In the genomic region with DNA sequence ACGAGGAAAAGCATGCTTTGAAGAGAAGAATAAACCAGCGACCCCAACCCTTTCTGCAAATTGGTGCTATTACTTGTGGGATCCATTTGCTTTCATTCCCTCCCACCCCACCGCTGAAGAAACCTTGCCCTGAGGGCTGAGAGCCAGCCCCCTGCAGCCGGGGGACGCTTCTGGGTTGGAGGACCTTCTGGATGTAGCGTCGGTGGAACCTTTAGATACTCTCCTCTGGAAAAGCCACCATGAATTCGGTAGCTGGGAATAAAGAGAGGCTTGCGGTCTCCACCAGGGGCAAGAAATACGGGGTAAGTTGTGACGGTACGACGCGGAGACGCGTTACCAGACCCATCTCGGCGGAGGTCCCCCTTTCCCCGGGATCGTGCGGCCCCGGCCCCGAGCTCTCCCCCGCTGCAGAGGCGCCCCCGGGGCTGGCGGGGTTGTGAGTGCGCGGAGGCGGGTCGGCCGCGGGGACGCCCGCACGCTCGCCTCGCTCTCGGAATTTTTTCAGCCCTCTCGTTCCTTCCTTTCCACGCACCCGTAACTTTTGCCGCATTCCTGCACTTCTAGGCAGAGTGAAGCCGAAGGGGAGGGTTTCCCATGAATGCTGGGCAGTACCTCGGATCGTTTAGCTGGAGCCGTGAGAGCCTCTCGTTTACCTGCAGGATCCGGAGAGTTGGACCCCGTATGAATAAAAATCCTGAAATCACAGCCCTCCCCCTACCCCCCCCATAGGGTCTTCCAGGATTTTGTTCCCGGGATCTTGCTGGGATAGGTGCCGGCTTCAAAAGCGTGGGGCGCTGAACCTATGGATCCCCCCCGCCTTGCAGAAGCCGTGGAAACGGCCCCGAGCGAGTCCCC, we compare ENCODE assay signal across 8 cellular contexts. TPM values are rescaled to one million over a fixed set of nuclear protein-coding genes. Genes with fewer than 3 reads are reported as not detected.
DNase-seq lines count a peak whose midpoint lies in the region; ATAC-seq and TF ChIP-seq lines count a peak whose summit lies in the region.

No MANE protein-coding gene starts in this region.

- in situ Hi-C loops in mammary epithelial cell (cut with MboI; ENCODE audit: low sequenced_read_pairs in 2 of 2): loop anchor here in 1 of 2 donors (5.0 to 25.0 kb wide), 4 partner anchors 847 to 1557 kb away; partner anchors contain the start of gene SCCPDH

- H3K36me3 ChIP-seq in ES-I3 (ENCODE audit: insufficient read depth, low read length): no peaks in the 10 kb centered on the region
- peaks cover 4% of the 10 kb centered on the region for H3K36me3 ChIP-seq in NT2/D1 (ENCODE audit: insufficient read depth, insufficient read length, low read length)
- no peaks in the 10 kb centered on the region for H3K36me3 ChIP-seq in mammary epithelial cell (ENCODE audit: insufficient read depth, low read length)
- no peaks in the 10 kb centered on the region for H3K36me3 ChIP-seq in left lung
- H3K36me3 ChIP-seq in thymus (ENCODE audit: control insufficient read depth, insufficient read depth): no peaks in the 10 kb centered on the region

- H3K4me1 ChIP-seq in ES-I3 (ENCODE audit: insufficient read depth, low read length) (no peaks in the 10 kb centered on the region; the same call in 1 of the 2 replicates), NT2/D1 (ENCODE audit: insufficient read depth, insufficient read length) (peaks cover 4% of the 10 kb centered on the region), mammary epithelial cell (ENCODE audit: insufficient read depth, low read length) (peaks cover 26% of the 10 kb centered on the region), left lung (peaks cover 4 to 47% of the 10 kb centered on the region in 2 donors), thymus (ENCODE audit: control insufficient read depth, insufficient read depth, low read length) (peaks cover 29% of the 10 kb centered on the region)

- DNase-seq in NT2/D1 (ENCODE audit: low read depth, low spot score) (no peak), mammary epithelial cell (peak; percentile 29), left lung (peak in 1 of 2 donors; percentile 75)

- H3K79me2 ChIP-seq in mammary epithelial cell (ENCODE audit: insufficient read depth, low read length): no peaks in the 10 kb centered on the region

- CTCF ChIA-PET in mammary epithelial cell (lab: Charles Lee; ENCODE audit: low non-redundant PET): no interaction called here

- H3K9ac ChIP-seq in ES-I3 (ENCODE audit: low read depth, low read length) (peak overlapping the region; percentile 52), NT2/D1 (ENCODE audit: insufficient read length, low read depth) (peak overlapping the region; percentile 87), mammary epithelial cell (ENCODE audit: insufficient read depth, low read length) (peak overlapping the region; percentile 14)

- no TSS peak for BruUV-seq in mammary epithelial cell (replicated peaks; lab: Mats Ljungman, UMichigan)

- H3K27ac ChIP-seq in 22Rv1 (no peak overlapping the region), mammary epithelial cell (ENCODE audit: insufficient read depth, low read depth, low read length) (no peak overlapping the region), left lung (peak overlapping the region in 1 of 2 donors; percentile 41), thymus (ENCODE audit: low read depth) (peak overlapping the region; percentile 27)

- H4K20me1 ChIP-seq in mammary epithelial cell (ENCODE audit: insufficient read depth, low read length): no peaks in the 10 kb centered on the region

- 0% methylated on average over 13 of the region's 59 CpGs for WGBS in mammary epithelial cell (ENCODE audit: low coverage, missing lambda C conversion rate)
- under 1% methylated on average over 59 of the region's 59 CpGs for WGBS in thymus

- H3K4me3 ChIP-seq in NT2/D1 (ENCODE audit: insufficient read length, low read depth): peak overlapping the region; percentile 77
- H3K4me3 ChIP-seq in mammary epithelial cell (replicated peaks in 1 of 3; ENCODE audit: insufficient read depth in 1 of 3, low read depth in 2 of 3, low read length in 3 of 3): peak overlapping the region; percentile 47 to 80 (median 73)
- peak overlapping the region; percentile 39 to 48 for H3K4me3 ChIP-seq in left lung
- peak overlapping the region; percentile 58 for H3K4me3 ChIP-seq in thymus (ENCODE audit: low read length)

- H3K4me2 ChIP-seq in mammary epithelial cell (ENCODE audit: insufficient read depth, low read depth, low read length): peak overlapping the region; percentile 100

- H3K9me3 ChIP-seq in ES-I3 (ENCODE audit: control insufficient read depth, insufficient read depth, low read length) (no peaks in the 10 kb centered on the region), NT2/D1 (ENCODE audit: insufficient read depth, low read length) (peaks cover 28% of the 10 kb centered on the region), mammary epithelial cell (replicated peaks; ENCODE audit: insufficient read depth, low read length) (no peaks in the 10 kb centered on the region), left lung (no peaks in the 10 kb centered on the region), thymus (ENCODE audit: control insufficient read depth) (no peaks in the 10 kb centered on the region)

- intact Hi-C loops in mammary epithelial cell (cut with micrococcal nuclease) (loop anchor here (5.0 to 10.0 kb wide), 3 partner anchors 449 to 1539 kb away; no protein-coding TSS in a partner anchor), left lung (cut with DNase I) (loop anchor here in 1 of 2 donors (5.0 to 10.0 kb wide), 2 partner anchors 849 to 962 kb away; no protein-coding TSS in a partner anchor)

- H3K27me3 ChIP-seq in NT2/D1 (ENCODE audit: insufficient read depth, insufficient read length) (peaks cover 41% of the 10 kb centered on the region), mammary epithelial cell (ENCODE audit: insufficient read depth, low read length) (no peaks in the 10 kb centered on the region), left lung (peaks cover 0 to 80% of the 10 kb centered on the region in 2 donors), thymus (ENCODE audit: control insufficient read depth, insufficient read depth) (peaks cover 53% of the 10 kb centered on the region)

- TF ChIP-seq CTCF in 22Rv1 (IDR thresholded peaks at IDR 0.05): 0 out of 2 replicates have a peak, but pooled peaks have one; percentile 14
- TF ChIP-seq CTCF in mammary epithelial cell (conservative IDR thresholded peaks at IDR 0.05 in 1 of 2, IDR thresholded peaks at IDR 0.05 in 1 of 2; ENCODE audit: extremely low read depth in 1 of 2, insufficient read depth in 1 of 2, low read depth in 1 of 2, low read length in 2 of 2): peak in 1 of 2 donors; percentile 16
- no peak for TF ChIP-seq CTCF in left lung (IDR thresholded peaks at IDR 0.05)

- dilution Hi-C loops in mammary epithelial cell (cut with HindIII; ENCODE audit: low sequenced_read_pairs): no loop called here

- H2AFZ ChIP-seq in mammary epithelial cell (ENCODE audit: low read depth, low read length): peak overlapping the region; percentile 95

- ATAC-seq in left lung (no peak), HG03097 (IDR thresholded peaks at IDR 0.05; ENCODE audit: low FRiP score, unreplicated experiment) (no peak), HG02870 (IDR thresholded peaks at IDR 0.05; ENCODE audit: unreplicated experiment) (no peak)

RNA-seq across cellular contexts. Expression of gene KIF26B, which starts 0.6 kb away (rescaled TPM):
- total RNA-seq in mammary epithelial cell (10 to 100 TPM in 1 of 2 donors, 1 to 10 TPM in 1; 2.5 to 14.2 TPM), left lung (10 to 100 TPM in 1 of 2 donors, 1 to 10 TPM in 1; 7.6 to 28.3 TPM)
- polyA plus RNA-seq in mammary epithelial cell (0.20 TPM), thymus (0.43 TPM)
- 0.31 TPM for polyA minus RNA-seq in mammary epithelial cell

Comparison
In these comparisons a context has a peak if more than half of its experiments do, and no peak if none do; other contexts are left out.
1. H3K9ac ChIP-seq: peak in every context shown above with its lines; median percentile 87 in NT2/D1; 52 in ES-I3; 14 in mammary epithelial cell.